In the genomic region with DNA sequence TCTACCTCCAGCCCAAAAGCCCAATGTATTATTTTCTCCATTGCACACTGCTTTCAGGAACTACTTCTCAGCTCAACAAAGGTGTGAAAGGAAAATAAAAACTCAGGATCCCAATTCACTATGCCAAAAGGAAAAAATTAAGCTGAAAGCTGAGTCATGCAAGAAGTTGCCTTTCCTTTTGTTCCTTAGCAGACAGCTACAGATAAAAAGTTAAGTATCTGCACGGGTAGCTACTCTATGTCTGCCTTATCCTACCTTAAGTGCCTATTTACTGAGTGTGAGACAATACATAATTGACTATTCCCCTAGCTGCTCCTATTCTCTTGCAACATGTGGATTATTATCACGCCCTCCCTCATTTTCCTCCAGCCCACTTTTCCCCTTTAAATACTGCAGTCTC, we compare ENCODE assay signal across 10 cellular contexts.
"Had no signal": no experiment of that assay in that cellular context is flagged by ENCODE, and none has a peak within 500 bp of the region (broad histone marks: within the 10 kb centered on the region; RNA-seq: fewer than 3 reads in every experiment).

No MANE protein-coding gene starts in this region.

- H3K27ac ChIP-seq: adrenal gland, body of pancreas, esophagus squamous epithelium, heart left ventricle, psoas muscle, right lobe of liver had no signal

- DNase-seq: activated naive CD4-positive, alpha-beta T cell treated with anti-CD3 and anti-CD28 coated beads, Interleukin-2, amount 50 U/mL, for 16 hours; activated T-cell treated with anti-CD3 and anti-CD28 coated beads, Interleukin-2, amount 50 U/mL, for 1 hour; adrenal gland; body of pancreas; esophagus squamous epithelium; foreskin melanocyte; heart left ventricle; psoas muscle; right lobe of liver; substantia nigra had no signal

- H3K36me3 ChIP-seq: adrenal gland, esophagus squamous epithelium, heart left ventricle, right lobe of liver had no signal

- H3K9me3 ChIP-seq: adrenal gland, body of pancreas, esophagus squamous epithelium, heart left ventricle, psoas muscle, right lobe of liver had no signal

- H3K4me1 ChIP-seq: adrenal gland, body of pancreas, heart left ventricle, psoas muscle, right lobe of liver had no signal

- H3K4me3 ChIP-seq: adrenal gland, body of pancreas, esophagus squamous epithelium, heart left ventricle, psoas muscle, right lobe of liver had no signal
